In the genomic region with DNA sequence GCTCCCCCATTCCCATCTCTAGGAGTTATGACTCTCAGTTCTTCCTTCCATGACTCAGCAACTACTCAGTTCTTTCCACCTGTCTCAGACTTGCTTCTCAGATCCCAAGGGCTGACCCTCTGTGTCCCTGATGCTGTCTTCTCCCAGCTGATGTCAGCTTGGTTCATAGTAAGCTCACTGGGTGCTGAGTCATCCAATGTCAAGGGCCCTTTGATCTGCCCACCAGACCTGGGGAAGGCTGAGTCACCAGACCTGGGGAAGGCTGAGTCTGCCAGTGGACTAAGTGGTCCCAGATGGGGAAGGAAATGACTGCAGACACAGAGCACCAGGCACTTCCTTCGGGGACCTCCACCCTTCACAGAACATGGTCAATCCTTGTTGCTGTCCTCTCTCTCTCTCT, we compare ENCODE assay signal across 1 cellular context.
A peak's percentile ranks its signal among the peaks of the same experiment; 100 is the strongest.
TF ChIP-seq lines count a peak whose summit lies in the region.

No MANE protein-coding gene starts in this region.

TF ChIP-seq in K562, 482 proteins besides CTCF, POLR2A, EP300 and RAD21 (continued from another document):
- TF ChIP-seq ELF2 (CRISPR knock-in tag; IDR thresholded peaks at IDR 0.05) (no peak), POLR2H (tag; IDR thresholded peaks at IDR 0.05; ENCODE audit: low read depth) (no peak), TCF7L2 (IDR thresholded peaks at IDR 0.05; ENCODE audit: low read depth, low read length) (peak; percentile 76; the same call in 1 of the 2 replicates), TAF9B (IDR thresholded peaks at IDR 0.05; ENCODE audit: partially characterized antibody) (peak; percentile 37), ZNF696 (CRISPR knock-in tag; conservative IDR thresholded peaks at IDR 0.05) (no peak), ZFP36 (IDR thresholded peaks at IDR 0.05; ENCODE audit: low read depth, low read length, partially characterized antibody) (no peak), ETV5 (CRISPR knock-in tag; IDR thresholded peaks at IDR 0.05; ENCODE audit: low read depth) (no peak), MAFK (IDR thresholded peaks at IDR 0.05; ENCODE audit: low read length) (peak; percentile 83), SMARCA4 (IDR thresholded peaks at IDR 0.05) (peak; percentile 65), PML (IDR thresholded peaks at IDR 0.05; ENCODE audit: low read length) (no peak), JUNB (CRISPR knock-in tag; conservative IDR thresholded peaks at IDR 0.05) (peak; percentile 57), ARID1B (IDR thresholded peaks at IDR 0.05) (peak; percentile 73), C11orf30 (IDR thresholded peaks at IDR 0.05; ENCODE audit: low read depth) (peak; percentile 96), ZNF316 (IDR thresholded peaks at IDR 0.05) (peak; percentile 98), ZNF274 (IDR thresholded peaks at IDR 0.05; ENCODE audit: borderline replicate concordance, low read depth, low read length) (no peak), HDAC2 (IDR thresholded peaks at IDR 0.05) (peak; percentile 59; the same call in 1 of the 2 replicates), FOSL1 (tag; conservative IDR thresholded peaks at IDR 0.05) (peak; percentile 78), BACH1 (tag; IDR thresholded peaks at IDR 0.05) (peak; percentile 94), EP400 (IDR thresholded peaks at IDR 0.05) (no peak), NFE2L1 (tag; IDR thresholded peaks at IDR 0.05; ENCODE audit: borderline replicate concordance, low read depth) (peak; percentile 86)
- TF ChIP-seq, protein P1, sequence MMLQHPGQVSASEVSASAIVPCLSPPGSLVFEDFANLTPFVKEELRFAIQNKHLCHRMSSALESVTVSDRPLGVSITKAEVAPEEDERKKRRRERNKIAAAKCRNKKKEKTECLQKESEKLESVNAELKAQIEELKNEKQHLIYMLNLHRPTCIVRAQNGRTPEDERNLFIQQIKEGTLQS (IDR thresholded peaks at IDR 0.05) = peak; percentile 94
- TF ChIP-seq, protein P1 (CRISPR knock-in tag; conservative IDR thresholded peaks at IDR 0.05) = no peak
- TF ChIP-seq, protein P2, sequence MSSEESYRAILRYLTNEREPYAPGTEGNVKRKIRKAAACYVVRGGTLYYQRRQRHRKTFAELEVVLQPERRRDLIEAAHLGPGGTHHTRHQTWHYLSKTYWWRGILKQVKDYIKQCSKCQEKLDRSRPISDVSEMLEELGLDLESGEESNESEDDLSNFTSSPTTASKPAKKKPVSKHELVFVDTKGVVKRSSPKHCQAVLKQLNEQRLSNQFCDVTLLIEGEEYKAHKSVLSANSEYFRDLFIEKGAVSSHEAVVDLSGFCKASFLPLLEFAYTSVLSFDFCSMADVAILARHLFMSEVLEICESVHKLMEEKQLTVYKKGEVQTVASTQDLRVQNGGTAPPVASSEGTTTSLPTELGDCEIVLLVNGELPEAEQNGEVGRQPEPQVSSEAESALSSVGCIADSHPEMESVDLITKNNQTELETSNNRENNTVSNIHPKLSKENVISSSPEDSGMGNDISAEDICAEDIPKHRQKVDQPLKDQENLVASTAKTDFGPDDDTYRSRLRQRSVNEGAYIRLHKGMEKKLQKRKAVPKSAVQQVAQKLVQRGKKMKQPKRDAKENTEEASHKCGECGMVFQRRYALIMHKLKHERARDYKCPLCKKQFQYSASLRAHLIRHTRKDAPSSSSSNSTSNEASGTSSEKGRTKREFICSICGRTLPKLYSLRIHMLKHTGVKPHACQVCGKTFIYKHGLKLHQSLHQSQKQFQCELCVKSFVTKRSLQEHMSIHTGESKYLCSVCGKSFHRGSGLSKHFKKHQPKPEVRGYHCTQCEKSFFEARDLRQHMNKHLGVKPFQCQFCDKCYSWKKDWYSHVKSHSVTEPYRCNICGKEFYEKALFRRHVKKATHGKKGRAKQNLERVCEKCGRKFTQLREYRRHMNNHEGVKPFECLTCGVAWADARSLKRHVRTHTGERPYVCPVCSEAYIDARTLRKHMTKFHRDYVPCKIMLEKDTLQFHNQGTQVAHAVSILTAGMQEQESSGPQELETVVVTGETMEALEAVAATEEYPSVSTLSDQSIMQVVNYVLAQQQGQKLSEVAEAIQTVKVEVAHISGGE (CRISPR knock-in tag; IDR thresholded peaks at IDR 0.05) = 0 out of 6 replicates have a peak, but pooled peaks of 1 of the 3 experiments have one; percentile 18
